In the genomic region with DNA sequence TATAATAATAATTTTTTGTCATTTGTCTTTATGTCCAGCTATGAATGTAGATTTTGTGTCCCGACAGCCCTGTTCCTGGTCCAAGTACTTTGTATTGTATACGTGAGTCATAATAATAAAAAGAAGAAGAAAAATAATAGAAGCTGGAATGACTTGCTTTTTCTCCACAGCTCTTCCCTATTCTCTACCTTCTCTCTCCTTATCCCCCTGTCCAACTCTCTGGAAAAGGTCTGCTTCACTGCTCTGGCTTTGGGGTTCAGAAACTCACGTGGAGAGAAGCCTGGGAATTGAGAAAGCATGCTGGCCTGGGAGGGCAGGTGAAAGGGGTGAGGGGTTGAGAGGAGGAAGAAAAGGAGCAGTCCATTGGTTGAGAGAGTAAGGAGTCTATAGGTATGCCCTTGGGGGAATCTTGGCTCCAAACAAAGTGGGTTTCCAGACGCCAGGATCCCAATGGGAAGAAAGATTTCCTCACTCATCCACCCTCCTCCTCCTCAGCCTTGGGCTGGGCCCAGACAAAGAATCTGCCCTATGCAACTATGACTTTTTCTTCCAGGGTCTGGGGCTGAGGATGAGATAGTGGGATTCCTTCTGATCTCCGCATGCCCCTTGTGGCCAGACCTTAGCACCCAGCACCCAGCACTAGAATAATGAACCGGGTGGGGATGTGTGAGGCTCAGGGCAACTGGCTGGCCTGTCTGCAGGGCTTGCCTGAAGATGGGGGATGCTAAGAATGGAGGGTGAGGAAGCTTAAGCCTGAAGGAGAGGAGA, we compare ENCODE assay signal across 25 cellular contexts. TPM values are rescaled to one million over a fixed set of nuclear protein-coding genes. Genes with fewer than 3 reads are reported as not detected.
A peak's percentile ranks its signal among the peaks of the same experiment; 100 is the strongest.
DNase-seq lines count a peak whose midpoint lies in the region; ATAC-seq and TF ChIP-seq lines count a peak whose summit lies in the region.
"Had no signal": no experiment of that assay in that cellular context is flagged by ENCODE, and none has a peak within 500 bp of the region (broad histone marks: within the 10 kb centered on the region; RNA-seq: fewer than 3 reads in every experiment).

No MANE protein-coding gene starts in this region.

- peaks cover 7% of the 10 kb centered on the region for H3K79me2 ChIP-seq in ACC112 (ENCODE audit: control insufficient read depth, insufficient read depth, low read length, unreplicated experiment)

- H3K27ac ChIP-seq in ACC112 (ENCODE audit: low read depth, low read length) = peak overlapping the region; percentile 51; the same call in 1 of the 2 replicates
- peak overlapping the region in 3 of 5 donors; percentile 0 to 60 (median 30) for H3K27ac ChIP-seq in adrenal gland
- no peak overlapping the region for H3K27ac ChIP-seq in naive thymus-derived CD4-positive, alpha-beta T cell (ENCODE audit: low read depth, low read length)
- H3K27ac ChIP-seq: ascending aorta, sigmoid colon had no signal

- H3K4me1 ChIP-seq in ACC112 (ENCODE audit: control insufficient read depth, insufficient read depth, low read length, unreplicated experiment) = peaks cover 44% of the 10 kb centered on the region
- H3K4me1 ChIP-seq in adrenal gland (replicated peaks in 1 of 2) = peaks cover 0 to 8% of the 10 kb centered on the region in 2 donors
- peaks cover 13 to 20% of the 10 kb centered on the region in 2 donors for H3K4me1 ChIP-seq in naive thymus-derived CD4-positive, alpha-beta T cell (ENCODE audit: control insufficient read depth in 2 of 2, insufficient read depth in 2 of 2, low read length in 2 of 2)

- H3K9me3 ChIP-seq in adrenal gland (replicated peaks in 1 of 3) = no peaks in the 10 kb centered on the region
- no peaks in the 10 kb centered on the region for H3K9me3 ChIP-seq in naive thymus-derived CD4-positive, alpha-beta T cell (ENCODE audit: control insufficient read depth in 2 of 3, low read length in 3 of 3)
- H3K9me3 ChIP-seq: ascending aorta, mucosa of descending colon, sigmoid colon had no signal

- H3K36me3 ChIP-seq in ACC112 (ENCODE audit: insufficient read depth, low read length) (no peaks in the 10 kb centered on the region), adrenal gland (replicated peaks in 1 of 2) (no peaks in the 10 kb centered on the region)
- no peaks in the 10 kb centered on the region for H3K36me3 ChIP-seq in naive thymus-derived CD4-positive, alpha-beta T cell (ENCODE audit: control insufficient read depth in 2 of 3, insufficient read depth in 3 of 3, low read length in 3 of 3)
- H3K36me3 ChIP-seq: ascending aorta, sigmoid colon had no signal

- peaks cover 6% of the 10 kb centered on the region for H3K27me3 Mint-ChIP-seq in nephron progenitor cell (ENCODE audit: low read depth, poor library complexity)
- peaks cover 82 to 97% (median 88%) of the 10 kb centered on the region in 5 donors for H3K27me3 Mint-ChIP-seq in naive thymus-derived CD4-positive, alpha-beta T cell
- peaks cover 81% of the 10 kb centered on the region for H3K27me3 Mint-ChIP-seq in activated T-helper 2 cell treated with anti-CD3 and anti-CD28 coated beads, Interferon-gamma antibody, Interleukin-2, Interleukin-4, amounts not matched to agents 10 μg/mL and 5 μg/mL and 100 μg/mL, durations not matched to agents 14 hours and 24 hours and 36 hours (ENCODE audit: low read depth)

- H3K4me1 Mint-ChIP-seq in nephron progenitor cell = peaks cover 63% of the 10 kb centered on the region
- peaks cover 15 to 54% (median 30%) of the 10 kb centered on the region in 7 donors for H3K4me1 Mint-ChIP-seq in naive thymus-derived CD4-positive, alpha-beta T cell
- H3K4me1 Mint-ChIP-seq in activated T-helper 2 cell treated with anti-CD3 and anti-CD28 coated beads, Interferon-gamma antibody, Interleukin-2, Interleukin-4, amounts not matched to agents 10 μg/mL and 5 μg/mL and 100 μg/mL, durations not matched to agents 14 hours and 24 hours and 36 hours (ENCODE audit: low read depth) = peaks cover 16% of the 10 kb centered on the region

- H3K27me3 ChIP-seq in ACC112 (ENCODE audit: insufficient read depth, low read length) = no peaks in the 10 kb centered on the region
- no peaks in the 10 kb centered on the region for H3K27me3 ChIP-seq in adrenal gland
- H3K27me3 ChIP-seq in naive thymus-derived CD4-positive, alpha-beta T cell (ENCODE audit: control insufficient read depth in 2 of 2, insufficient read depth in 2 of 2, low read length in 2 of 2) = peaks cover 31 to 69% of the 10 kb centered on the region in 2 donors

- peaks cover 21% of the 10 kb centered on the region for H3K36me3 Mint-ChIP-seq in nephron progenitor cell (ENCODE audit: low read depth)
- H3K36me3 Mint-ChIP-seq in naive thymus-derived CD4-positive, alpha-beta T cell = no peaks in the 10 kb centered on the region
- H3K36me3 Mint-ChIP-seq in activated T-helper 2 cell treated with anti-CD3 and anti-CD28 coated beads, Interferon-gamma antibody, Interleukin-2, Interleukin-4, amounts not matched to agents 10 μg/mL and 5 μg/mL and 100 μg/mL, durations not matched to agents 14 hours and 24 hours and 36 hours (ENCODE audit: low read depth) = no peaks in the 10 kb centered on the region

- CTCF ChIA-PET in naive thymus-derived CD4-positive, alpha-beta T cell (lab: Charles Lee) = interaction anchor here (1.1 to 1.3 kb wide), 2 partner anchors 179 to 203 kb away, joined by 3 to 4 read pairs; no protein-coding TSS in a partner anchor

- intact Hi-C loops in adrenal gland (cut with DNase I) = no loop called here
- intact Hi-C loops in naive thymus-derived CD4-positive, alpha-beta T cell (cut with micrococcal nuclease) = no loop called here
- intact Hi-C loops in activated T-helper 2 cell treated with anti-CD3 and anti-CD28 coated beads, Interferon-gamma antibody, Interleukin-2, Interleukin-4, amounts not matched to agents 10 μg/mL and 5 μg/mL and 100 μg/mL, durations not matched to agents 14 hours and 24 hours and 36 hours (cut with micrococcal nuclease) = loop anchor here (10.0 kb wide), 2 partner anchors 362 to 1008 kb away; partner anchors contain the start of gene EIF4B
- intact Hi-C loops in posterior cingulate gyrus (cut with DNase I) = no loop called here

- POLR2A ChIA-PET in naive thymus-derived CD4-positive, alpha-beta T cell (lab: Charles Lee) = interaction anchor here (0.8 kb wide), 1 partner anchor 211 kb away, joined by 3 read pairs; no protein-coding TSS in a partner anchor

- peak overlapping the region; percentile 91 for H3K4me3 Mint-ChIP-seq in nephron progenitor cell
- no peak overlapping the region for H3K4me3 Mint-ChIP-seq in naive thymus-derived CD4-positive, alpha-beta T cell
- H3K4me3 Mint-ChIP-seq in activated T-helper 2 cell treated with anti-CD3 and anti-CD28 coated beads, Interferon-gamma antibody, Interleukin-2, Interleukin-4, amounts not matched to agents 10 μg/mL and 5 μg/mL and 100 μg/mL, durations not matched to agents 14 hours and 24 hours and 36 hours (ENCODE audit: low read depth) = no peak overlapping the region
- H3K4me3 Mint-ChIP-seq: activated B cell treated with CpG ODN at 0.5 μM for 24 hours had no signal

- H3K27ac Mint-ChIP-seq in nephron progenitor cell = peak overlapping the region; percentile 98
- peak overlapping the region in 1 of 9 donors; percentile 53 for H3K27ac Mint-ChIP-seq in naive thymus-derived CD4-positive, alpha-beta T cell
- H3K27ac Mint-ChIP-seq in activated T-helper 2 cell treated with anti-CD3 and anti-CD28 coated beads, Interferon-gamma antibody, Interleukin-2, Interleukin-4, amounts not matched to agents 10 μg/mL and 5 μg/mL and 100 μg/mL, durations not matched to agents 14 hours and 24 hours and 36 hours = no peak overlapping the region
- H3K27ac Mint-ChIP-seq: activated B cell treated with CpG ODN at 0.5 μM for 24 hours had no signal

- H3K9me3 Mint-ChIP-seq in nephron progenitor cell = no peaks in the 10 kb centered on the region
- peaks cover 0 to 1% (median 0%) of the 10 kb centered on the region in 11 donors for H3K9me3 Mint-ChIP-seq in naive thymus-derived CD4-positive, alpha-beta T cell
- H3K9me3 Mint-ChIP-seq in activated T-helper 2 cell treated with anti-CD3 and anti-CD28 coated beads, Interferon-gamma antibody, Interleukin-2, Interleukin-4, amounts not matched to agents 10 μg/mL and 5 μg/mL and 100 μg/mL, durations not matched to agents 14 hours and 24 hours and 36 hours = no peaks in the 10 kb centered on the region
- H3K9me3 Mint-ChIP-seq: activated B cell treated with CpG ODN at 0.5 μM for 24 hours had no signal

- no peak for TF ChIP-seq POLR2A in adrenal gland (IDR thresholded peaks at IDR 0.05)

- ATAC-seq in naive thymus-derived CD4-positive, alpha-beta T cell = no peak
- ATAC-seq: left cardiac atrium, mucosa of descending colon had no signal

- 58 to 83% (median 66%) methylated on average over 6 of the region's 6 CpGs for WGBS in adrenal gland, 4 donors

- H2AFZ ChIP-seq in ACC112 (ENCODE audit: low read length, unreplicated experiment) = no peak overlapping the region

- H3K4me3 ChIP-seq in ACC112 (ENCODE audit: low read depth, low read length) (no peak overlapping the region), adrenal gland (no peak overlapping the region)
- H3K4me3 ChIP-seq in naive thymus-derived CD4-positive, alpha-beta T cell (ENCODE audit: low read length) = no peak overlapping the region
- H3K4me3 ChIP-seq: ascending aorta, mucosa of descending colon, sigmoid colon had no signal

- peak; percentile 35; the same call in 2 of the 3 replicates for TF ChIP-seq CTCF in GM12872 (IDR thresholded peaks at IDR 0.05; ENCODE audit: insufficient read depth, low read depth, low read length)
- no peak for TF ChIP-seq CTCF in adrenal gland (IDR thresholded peaks at IDR 0.05)
- no peak for TF ChIP-seq CTCF in nephron progenitor cell (IDR thresholded peaks at IDR 0.05)

- DNase-seq in adrenal gland (no peak), nephron progenitor cell (no peak), posterior cingulate gyrus (no peak)
- no peak for DNase-seq in naive thymus-derived CD4-positive, alpha-beta T cell
- DNase-seq in activated effector memory CD4-positive, alpha-beta T cell treated with anti-CD3 and anti-CD28 coated beads, Interleukin-2, amount 50 U/mL, for 16 hours = no peak
- DNase-seq in activated T-helper 2 cell treated with anti-CD3 and anti-CD28 coated beads, Interferon-gamma antibody, Interleukin-2, Interleukin-4, amounts not matched to agents 10 μg/mL and 5 μg/mL and 100 μg/mL, durations not matched to agents 14 hours and 24 hours and 36 hours (ENCODE audit: low spot score) = no peak
- DNase-seq: activated B cell treated with CpG ODN at 0.5 μM for 24 hours; activated CD8-positive, alpha-beta memory T cell treated with anti-CD3 and anti-CD28 coated beads for 24 hours; AML-193; GDM1; H7; left cardiac atrium; NCI-H187; NCI-H446 treated with DMSO at 0.1 percent for 48 hours; SHP77; sigmoid colon; stimulated activated CD4-positive, alpha-beta T cell treated with anti-CD3 and anti-CD28 coated beads, Interleukin-4, amount 100 ng/mL, for 1 hour; substantia nigra had no signal

RNA-seq across cellular contexts. Expression of gene HOXC8, which starts 4.0 kb away (rescaled TPM):
- 1 to 10 TPM; 1.8 to 8.3 (median 4.4) TPM for total RNA-seq in adrenal gland
- polyA plus RNA-seq in adrenal gland = 1 to 10 TPM; 3.3 to 7.4 (median 3.4) TPM
- total RNA-seq in naive thymus-derived CD4-positive, alpha-beta T cell = not detected
- not detected for polyA plus RNA-seq in naive thymus-derived CD4-positive, alpha-beta T cell
- not detected in 2 replicates for total RNA-seq in activated T-helper 2 cell treated with anti-CD3 and anti-CD28 coated beads, Interferon-gamma antibody, Interleukin-2, Interleukin-4, amounts not matched to agents 10 μg/mL and 5 μg/mL and 100 μg/mL, durations not matched to agents 14 hours and 24 hours and 36 hours
- total RNA-seq: activated B cell treated with CpG ODN at 0.5 μM for 24 hours; chondrocyte; H7; left cardiac atrium; mucosa of descending colon; osteocyte; sigmoid colon; T-helper 2 cell treated with Interferon-gamma antibody and Interleukin-4, amounts not matched to agents 100 ng/mL and 5 ng/mL, for 36 hours had no signal

RNA-seq across cellular contexts. Expression of gene HOXC9, which starts 12.9 kb away (rescaled TPM):
- total RNA-seq in adrenal gland = 1 to 10 TPM in 7 of 8 donors, not detected in 1; 1.2 to 5.6 (median 2.7) TPM
- 10 to 100 TPM in 1 of 3 donors, 1 to 10 TPM in 2; 5.6 to 12.1 (median 7.3) TPM for polyA plus RNA-seq in adrenal gland
- total RNA-seq in naive thymus-derived CD4-positive, alpha-beta T cell = not detected
- not detected for polyA plus RNA-seq in naive thymus-derived CD4-positive, alpha-beta T cell
- not detected in 2 replicates for total RNA-seq in activated T-helper 2 cell treated with anti-CD3 and anti-CD28 coated beads, Interferon-gamma antibody, Interleukin-2, Interleukin-4, amounts not matched to agents 10 μg/mL and 5 μg/mL and 100 μg/mL, durations not matched to agents 14 hours and 24 hours and 36 hours
- total RNA-seq: activated B cell treated with CpG ODN at 0.5 μM for 24 hours; chondrocyte; H7; left cardiac atrium; mucosa of descending colon; osteocyte; sigmoid colon; T-helper 2 cell treated with Interferon-gamma antibody and Interleukin-4, amounts not matched to agents 100 ng/mL and 5 ng/mL, for 36 hours had no signal

RNA-seq across cellular contexts. Expression of gene HOXC6, which starts 15.4 kb away (rescaled TPM):
- total RNA-seq in adrenal gland = 10 to 100 TPM in 4 of 8 donors, 1 to 10 TPM in 4; 1.5 to 20.3 (median 9.4) TPM
- polyA plus RNA-seq in adrenal gland = 10 to 100 TPM; 19.9 to 23.1 (median 21.2) TPM
- not detected for total RNA-seq in naive thymus-derived CD4-positive, alpha-beta T cell
- polyA plus RNA-seq in naive thymus-derived CD4-positive, alpha-beta T cell = not detected
- not detected in 2 replicates for total RNA-seq in activated T-helper 2 cell treated with anti-CD3 and anti-CD28 coated beads, Interferon-gamma antibody, Interleukin-2, Interleukin-4, amounts not matched to agents 10 μg/mL and 5 μg/mL and 100 μg/mL, durations not matched to agents 14 hours and 24 hours and 36 hours
- total RNA-seq: activated B cell treated with CpG ODN at 0.5 μM for 24 hours; chondrocyte; H7; osteocyte; sigmoid colon; T-helper 2 cell treated with Interferon-gamma antibody and Interleukin-4, amounts not matched to agents 100 ng/mL and 5 ng/mL, for 36 hours had no signal
- polyA plus RNA-seq: sigmoid colon had no signal

RNA-seq across cellular contexts. Expression of gene HOXC5, which starts 20.0 kb away (rescaled TPM):
- 1 to 10 TPM in 3 of 8 donors, under 1 TPM in 5; 0.36 to 1.9 (median 0.91) TPM for total RNA-seq in adrenal gland
- 1 to 10 TPM in 1 of 3 donors, under 1 TPM in 2; 0.48 to 1.3 (median 0.51) TPM for polyA plus RNA-seq in adrenal gland
- total RNA-seq in naive thymus-derived CD4-positive, alpha-beta T cell = not detected
- polyA plus RNA-seq in naive thymus-derived CD4-positive, alpha-beta T cell = not detected
- not detected in 2 replicates for total RNA-seq in activated T-helper 2 cell treated with anti-CD3 and anti-CD28 coated beads, Interferon-gamma antibody, Interleukin-2, Interleukin-4, amounts not matched to agents 10 μg/mL and 5 μg/mL and 100 μg/mL, durations not matched to agents 14 hours and 24 hours and 36 hours
- total RNA-seq: activated B cell treated with CpG ODN at 0.5 μM for 24 hours; ascending aorta; chondrocyte; H7; left cardiac atrium; mucosa of descending colon; osteocyte; T-helper 2 cell treated with Interferon-gamma antibody and Interleukin-4, amounts not matched to agents 100 ng/mL and 5 ng/mL, for 36 hours had no signal

RNA-seq across cellular contexts. Expression of gene HOXC10, which starts 27.9 kb away (rescaled TPM):
- total RNA-seq in adrenal gland = 1 to 10 TPM in 4 of 8 donors, under 1 TPM in 2, not detected in 2; 0.68 to 4.5 (median 2.3) TPM
- polyA plus RNA-seq in adrenal gland = 1 to 10 TPM in 1 of 3 donors, under 1 TPM in 2; 0.34 to 1.5 (median 0.72) TPM
- not detected for total RNA-seq in naive thymus-derived CD4-positive, alpha-beta T cell
- polyA plus RNA-seq in naive thymus-derived CD4-positive, alpha-beta T cell = not detected
- not detected in 2 replicates for total RNA-seq in activated T-helper 2 cell treated with anti-CD3 and anti-CD28 coated beads, Interferon-gamma antibody, Interleukin-2, Interleukin-4, amounts not matched to agents 10 μg/mL and 5 μg/mL and 100 μg/mL, durations not matched to agents 14 hours and 24 hours and 36 hours
- total RNA-seq: activated B cell treated with CpG ODN at 0.5 μM for 24 hours; ascending aorta; chondrocyte; H7; left cardiac atrium; mucosa of descending colon; osteocyte; sigmoid colon; T-helper 2 cell treated with Interferon-gamma antibody and Interleukin-4, amounts not matched to agents 100 ng/mL and 5 ng/mL, for 36 hours had no signal
- polyA plus RNA-seq: sigmoid colon had no signal
